19 cellular contexts compared by ENCODE assay signal in the genomic region with DNA sequence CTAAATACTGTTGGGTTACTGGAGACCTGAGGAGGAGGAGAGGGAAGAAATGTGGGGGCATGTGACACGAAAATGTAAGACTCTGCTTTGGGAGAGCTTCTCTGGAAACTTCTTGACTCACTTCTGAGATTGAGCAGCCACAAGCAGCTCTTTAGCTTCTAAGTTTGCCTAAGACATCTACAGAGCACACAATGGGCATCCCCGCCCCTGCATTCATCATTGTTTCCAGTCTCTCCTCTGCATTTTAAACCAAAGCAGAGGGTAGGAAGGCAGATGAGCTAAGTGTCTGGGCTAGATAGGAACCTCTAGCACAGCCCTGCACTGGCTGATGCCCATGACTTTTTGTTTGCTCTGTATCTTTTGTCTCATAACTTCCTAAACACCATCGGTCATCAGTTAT. TPM values are rescaled to one million over a fixed set of nuclear protein-coding genes. Genes with fewer than 3 reads are reported as not detected.
DNase-seq lines count a peak whose midpoint lies in the region; ATAC-seq and TF ChIP-seq lines count a peak whose summit lies in the region.
"Had no signal": no experiment of that assay in that cellular context is flagged by ENCODE, and none has a peak within 500 bp of the region (broad histone marks: within the 10 kb centered on the region; RNA-seq: fewer than 3 reads in every experiment).

No MANE protein-coding gene starts in this region.

- no peaks in the 10 kb centered on the region for H3K9me3 Mint-ChIP-seq in activated CD8-positive, alpha-beta T cell treated with anti-CD3 and anti-CD28 coated beads for 36 hours
- H3K9me3 Mint-ChIP-seq in activated CD8-positive, alpha-beta T cell treated with anti-CD3 and anti-CD28 coated beads, Interleukin-2, amount 10 ng/mL, durations not matched to agents 7 days and 5 days (ENCODE audit: insufficient read depth): no peaks in the 10 kb centered on the region
- no peaks in the 10 kb centered on the region for H3K9me3 Mint-ChIP-seq in stimulated activated naive B cell treated with anti-CD40 and anti-IgM and Interleukin-4, amounts not matched to agents 10 μg/mL and 1 μg/mL and 100 μg/mL, for 72 hours
- H3K9me3 Mint-ChIP-seq: HFFc6 had no signal

- no peaks in the 10 kb centered on the region for H3K27me3 Mint-ChIP-seq in activated CD8-positive, alpha-beta T cell treated with anti-CD3 and anti-CD28 coated beads for 36 hours
- H3K27me3 Mint-ChIP-seq in activated CD8-positive, alpha-beta T cell treated with anti-CD3 and anti-CD28 coated beads, Interleukin-2, amount 10 ng/mL, durations not matched to agents 7 days and 5 days (ENCODE audit: low read depth): peaks cover 8% of the 10 kb centered on the region
- H3K27me3 Mint-ChIP-seq in stimulated activated naive B cell treated with anti-CD40 and anti-IgM and Interleukin-4, amounts not matched to agents 10 μg/mL and 1 μg/mL and 100 μg/mL, for 72 hours: peaks cover 0 to 9% of the 10 kb centered on the region in 2 donors

- in situ Hi-C loops in GM13977 (cut with MboI; ENCODE audit: low pct_unique_long_range_greater_than_20kb, low sequenced_read_pairs, unreplicated experiment): loop anchor here (25.0 kb wide), 1 partner anchor 326 kb away; a partner anchor contains a TSS

- H3K36me3 Mint-ChIP-seq in activated CD8-positive, alpha-beta T cell treated with anti-CD3 and anti-CD28 coated beads for 36 hours (ENCODE audit: low read depth): no peaks in the 10 kb centered on the region
- H3K36me3 Mint-ChIP-seq in activated CD8-positive, alpha-beta T cell treated with anti-CD3 and anti-CD28 coated beads, Interleukin-2, amount 10 ng/mL, durations not matched to agents 7 days and 5 days (ENCODE audit: low read depth): no peaks in the 10 kb centered on the region
- H3K36me3 Mint-ChIP-seq in stimulated activated naive B cell treated with anti-CD40 and anti-IgM and Interleukin-4, amounts not matched to agents 10 μg/mL and 1 μg/mL and 100 μg/mL, for 72 hours: no peaks in the 10 kb centered on the region

- no peak for TF ChIP-seq POLR2A in esophagus squamous epithelium (IDR thresholded peaks at IDR 0.05)

- no peaks in the 10 kb centered on the region for H3K27me3 ChIP-seq in esophagus squamous epithelium

- POLR2A ChIA-PET in activated CD8-positive, alpha-beta T cell treated with anti-CD3 and anti-CD28 coated beads for 36 hours (lab: Charles Lee): no interaction called here
- POLR2A ChIA-PET in activated CD8-positive, alpha-beta T cell treated with anti-CD3 and anti-CD28 coated beads, Interleukin-2, amount 10 ng/mL, durations not matched to agents 7 days and 5 days (lab: Charles Lee): no interaction called here

- no peak overlapping the region for H3K27ac Mint-ChIP-seq in activated CD8-positive, alpha-beta T cell treated with anti-CD3 and anti-CD28 coated beads for 36 hours
- no peak overlapping the region for H3K27ac Mint-ChIP-seq in activated CD8-positive, alpha-beta T cell treated with anti-CD3 and anti-CD28 coated beads, Interleukin-2, amount 10 ng/mL, durations not matched to agents 7 days and 5 days
- no peak overlapping the region for H3K27ac Mint-ChIP-seq in stimulated activated naive B cell treated with anti-CD40 and anti-IgM and Interleukin-4, amounts not matched to agents 10 μg/mL and 1 μg/mL and 100 μg/mL, for 72 hours
- H3K27ac Mint-ChIP-seq: HFFc6 had no signal

- no peak overlapping the region for H3K4me3 Mint-ChIP-seq in activated CD8-positive, alpha-beta T cell treated with anti-CD3 and anti-CD28 coated beads for 36 hours
- no peak overlapping the region for H3K4me3 Mint-ChIP-seq in activated CD8-positive, alpha-beta T cell treated with anti-CD3 and anti-CD28 coated beads, Interleukin-2, amount 10 ng/mL, durations not matched to agents 7 days and 5 days
- H3K4me3 Mint-ChIP-seq in stimulated activated naive B cell treated with anti-CD40 and anti-IgM and Interleukin-4, amounts not matched to agents 10 μg/mL and 1 μg/mL and 100 μg/mL, for 72 hours: peak overlapping the region in 1 of 2 donors; percentile 8
- H3K4me3 Mint-ChIP-seq: HFFc6 had no signal

- 55 to 64% methylated on average over 3 of the region's 3 CpGs for WGBS in esophagus squamous epithelium, 2 donors

- no peaks in the 10 kb centered on the region for H3K4me1 Mint-ChIP-seq in activated CD8-positive, alpha-beta T cell treated with anti-CD3 and anti-CD28 coated beads for 36 hours (ENCODE audit: low read depth)
- no peaks in the 10 kb centered on the region for H3K4me1 Mint-ChIP-seq in activated CD8-positive, alpha-beta T cell treated with anti-CD3 and anti-CD28 coated beads, Interleukin-2, amount 10 ng/mL, durations not matched to agents 7 days and 5 days (ENCODE audit: low read depth)
- H3K4me1 Mint-ChIP-seq in stimulated activated naive B cell treated with anti-CD40 and anti-IgM and Interleukin-4, amounts not matched to agents 10 μg/mL and 1 μg/mL and 100 μg/mL, for 72 hours: peaks cover 1 to 6% of the 10 kb centered on the region in 2 donors

- H3K4me1 ChIP-seq in esophagus squamous epithelium: no peaks in the 10 kb centered on the region

- H3K36me3 ChIP-seq in esophagus squamous epithelium: no peaks in the 10 kb centered on the region

- no peak overlapping the region for H3K4me3 ChIP-seq in esophagus squamous epithelium

- peak; percentile 36 for DNase-seq in activated CD8-positive, alpha-beta T cell treated with anti-CD3 and anti-CD28 coated beads for 36 hours
- no peak for DNase-seq in activated CD8-positive, alpha-beta T cell treated with anti-CD3 and anti-CD28 coated beads, Interleukin-2, amount 10 ng/mL, durations not matched to agents 7 days and 5 days
- DNase-seq in stimulated activated CD4-positive, alpha-beta T cell treated with anti-CD3 and anti-CD28 coated beads, Interleukin-4, amount 100 ng/mL, for 24 hours: peak; percentile 6
- DNase-seq in stimulated activated CD4-positive, alpha-beta T cell treated with anti-CD3 and anti-CD28 coated beads, Interleukin-12 subunit alpha, Interleukin-12 subunit beta, amount 100 ng/mL, for 4 hours: no peak
- peak; percentile 1 for DNase-seq in amniotic epithelial cell (ENCODE audit: low read depth)
- DNase-seq in stimulated activated naive B cell treated with anti-CD40 and anti-IgM and Interleukin-4, amounts not matched to agents 10 μg/mL and 1 μg/mL and 100 μg/mL, for 72 hours: no peak
- no peak for DNase-seq in GM13977 (ENCODE audit: low spot score)
- DNase-seq in esophagus squamous epithelium (lab: John Stamatoyannopoulos, UW): no peak
- DNase-seq: DMS 273 treated with DMSO at 0.1 percent for 48 hours, GDM1, GOT3, HFFc6, Karpas-422, MM.1S, NCI-H1092 treated with DMSO at 0.1 percent for 48 hours, NCI-H2227 treated with DMSO at 0.1 percent for 48 hours, NCI-H524 treated with DMSO at 0.1 percent for 48 hours had no signal

- CTCF ChIA-PET in activated CD8-positive, alpha-beta T cell treated with anti-CD3 and anti-CD28 coated beads for 36 hours (lab: Charles Lee): no interaction called here
- CTCF ChIA-PET in activated CD8-positive, alpha-beta T cell treated with anti-CD3 and anti-CD28 coated beads, Interleukin-2, amount 10 ng/mL, durations not matched to agents 7 days and 5 days (lab: Charles Lee): interaction anchor here (1.2 kb wide), 1 partner anchor 11 kb away, joined by 4 read pairs; no protein-coding TSS in a partner anchor

- intact Hi-C loops in activated CD8-positive, alpha-beta T cell treated with anti-CD3 and anti-CD28 coated beads for 36 hours (cut with micrococcal nuclease): no loop called here
- intact Hi-C loops in esophagus squamous epithelium (cut with DNase I): no loop called here

- TF ChIP-seq CTCF in activated CD8-positive, alpha-beta T cell treated with anti-CD3 and anti-CD28 coated beads for 36 hours (IDR thresholded peaks at IDR 0.05): no peak
- no peak for TF ChIP-seq CTCF in GM13977 (IDR thresholded peaks at IDR 0.05; ENCODE audit: extremely low read depth, insufficient read depth, missing control alignments)
- TF ChIP-seq CTCF in esophagus squamous epithelium (IDR thresholded peaks at IDR 0.05): no peak

- peak; percentile 85 for ATAC-seq in activated CD8-positive, alpha-beta T cell treated with anti-CD3 and anti-CD28 coated beads for 36 hours
- ATAC-seq in activated CD8-positive, alpha-beta T cell treated with anti-CD3 and anti-CD28 coated beads, Interleukin-2, amount 10 ng/mL, durations not matched to agents 7 days and 5 days: no peak
- peak; percentile 82 to 84 for ATAC-seq in stimulated activated naive B cell treated with anti-CD40 and anti-IgM and Interleukin-4, amounts not matched to agents 10 μg/mL and 1 μg/mL and 100 μg/mL, for 72 hours (replicated peaks)

- H3K27ac ChIP-seq in esophagus squamous epithelium: no peak overlapping the region
- H3K27ac ChIP-seq: C4-2B had no signal

- H3K9me3 ChIP-seq in esophagus squamous epithelium: no peaks in the 10 kb centered on the region

RNA-seq across cellular contexts. Expression of a gene that starts 2.1 kb away (rescaled TPM):
- total RNA-seq in activated CD8-positive, alpha-beta T cell treated with anti-CD3 and anti-CD28 coated beads for 36 hours: not detected
- total RNA-seq in activated CD8-positive, alpha-beta T cell treated with anti-CD3 and anti-CD28 coated beads, Interleukin-2, amount 10 ng/mL, durations not matched to agents 7 days and 5 days: not detected
- total RNA-seq in esophagus squamous epithelium: not detected
- total RNA-seq: HFFc6, HT-29 had no signal

RNA-seq across cellular contexts. Expression of a gene that starts 23.3 kb away (rescaled TPM):
- not detected for total RNA-seq in activated CD8-positive, alpha-beta T cell treated with anti-CD3 and anti-CD28 coated beads for 36 hours
- not detected for total RNA-seq in activated CD8-positive, alpha-beta T cell treated with anti-CD3 and anti-CD28 coated beads, Interleukin-2, amount 10 ng/mL, durations not matched to agents 7 days and 5 days
- total RNA-seq in esophagus squamous epithelium: not detected
- total RNA-seq: HFFc6, HT-29 had no signal

RNA-seq across cellular contexts. Expression of a gene that starts 30.1 kb away (rescaled TPM):
- under 1 TPM in 1 of 2 experiments, not detected in 1; 0.25 TPM for total RNA-seq in activated CD8-positive, alpha-beta T cell treated with anti-CD3 and anti-CD28 coated beads for 36 hours
- under 1 TPM in 1 of 2 experiments, not detected in 1; 0.23 TPM for total RNA-seq in activated CD8-positive, alpha-beta T cell treated with anti-CD3 and anti-CD28 coated beads, Interleukin-2, amount 10 ng/mL, durations not matched to agents 7 days and 5 days
- total RNA-seq in esophagus squamous epithelium: under 1 TPM in 1 of 4 donors, not detected in 3; 0.27 TPM
- total RNA-seq: HT-29 had no signal

RNA-seq across cellular contexts. Expression of a gene that starts 37.3 kb away (rescaled TPM):
- not detected for total RNA-seq in activated CD8-positive, alpha-beta T cell treated with anti-CD3 and anti-CD28 coated beads for 36 hours
- total RNA-seq in activated CD8-positive, alpha-beta T cell treated with anti-CD3 and anti-CD28 coated beads, Interleukin-2, amount 10 ng/mL, durations not matched to agents 7 days and 5 days: not detected
- total RNA-seq in esophagus squamous epithelium: not detected
- total RNA-seq: HFFc6, HT-29 had no signal

RNA-seq across cellular contexts. Expression of a gene that starts 45.1 kb away (rescaled TPM):
- not detected for total RNA-seq in activated CD8-positive, alpha-beta T cell treated with anti-CD3 and anti-CD28 coated beads for 36 hours
- total RNA-seq in activated CD8-positive, alpha-beta T cell treated with anti-CD3 and anti-CD28 coated beads, Interleukin-2, amount 10 ng/mL, durations not matched to agents 7 days and 5 days: not detected
- total RNA-seq in esophagus squamous epithelium: under 1 TPM in 1 of 4 donors, not detected in 3; 0.38 TPM
- total RNA-seq: HFFc6, HT-29 had no signal

Comparison
In these comparisons a context has a peak if more than half of its experiments do, and no peak if none do; other contexts are left out.
1. DNase-seq: peak in activated CD8-positive, alpha-beta T cell treated with anti-CD3 and anti-CD28 coated beads for 36 hours (single experiment), stimulated activated CD4-positive, alpha-beta T cell treated with anti-CD3 and anti-CD28 coated beads, Interleukin-4, amount 100 ng/mL, for 24 hours (single experiment) and amniotic epithelial cell (single experiment); none in activated CD8-positive, alpha-beta T cell treated with anti-CD3 and anti-CD28 coated beads, Interleukin-2, amount 10 ng/mL, durations not matched to agents 7 days and 5 days (single experiment), stimulated activated CD4-positive, alpha-beta T cell treated with anti-CD3 and anti-CD28 coated beads, Interleukin-12 subunit alpha, Interleukin-12 subunit beta, amount 100 ng/mL, for 4 hours (single experiment), stimulated activated naive B cell treated with anti-CD40 and anti-IgM and Interleukin-4, amounts not matched to agents 10 μg/mL and 1 μg/mL and 100 μg/mL, for 72 hours (single experiment), GM13977 (single experiment) and esophagus squamous epithelium (single experiment).